Comparison of ENCODE assay signal across 11 cellular contexts in genomic region chr7:2614646-2615330, GRCh38. TPM values are rescaled to one million over a fixed set of nuclear protein-coding genes. Genes with fewer than 3 reads are reported as not detected.
DNase-seq lines count a peak whose midpoint lies in the region; ATAC-seq, FAIRE-seq and TF ChIP-seq lines count a peak whose summit lies in the region.
"Had no signal": no experiment of that assay in that cellular context is flagged by ENCODE, and none has a peak within 500 bp of the region (broad histone marks: within the 10 kb centered on the region; RNA-seq: fewer than 3 reads in every experiment).

No MANE protein-coding gene starts in this region.

- H3K36me3 ChIP-seq in endothelial cell of umbilical vein (ENCODE audit: control insufficient read depth in 2 of 2, extremely low read depth in 1 of 2, insufficient read depth in 2 of 2, low read length in 2 of 2) = no peaks in the 10 kb centered on the region
- H3K36me3 ChIP-seq in rectal smooth muscle tissue (ENCODE audit: control insufficient read depth, insufficient read depth, low read length) = no peaks in the 10 kb centered on the region
- no peaks in the 10 kb centered on the region for H3K36me3 ChIP-seq in A673 (ENCODE audit: insufficient read depth, low read length, poor library complexity, severe bottlenecking)

- no peak for TF ChIP-seq POLR2A in endothelial cell of umbilical vein (IDR thresholded peaks at IDR 0.05; ENCODE audit: low read depth, low read length)

- H3K79me2 ChIP-seq in endothelial cell of umbilical vein (ENCODE audit: control insufficient read depth, insufficient read depth, low read length) = no peaks in the 10 kb centered on the region

- POLR2A ChIA-PET in endothelial cell of umbilical vein (lab: Charles Lee) (interaction anchor here (0.6 kb wide), 1 partner anchor 34 kb away, joined by 3 read pairs; no protein-coding TSS in a partner anchor), A673 (lab: Charles Lee; ENCODE audit: low non-redundant PET) (no interaction called here)

- no peaks in the 10 kb centered on the region for H3K9me1 ChIP-seq in endothelial cell of umbilical vein (replicated peaks; ENCODE audit: control insufficient read depth, extremely low read depth, insufficient read depth, low read length)

- DNase-seq in DMS79 (lab: John Stamatoyannopoulos, UW) (peak; percentile 76), NCI-H2107 treated with DMSO at 0.1 percent for 48 hours (lab: John Stamatoyannopoulos, UW; ENCODE audit: unreplicated experiment) (peak; percentile 84), endothelial cell of umbilical vein (ENCODE audit: low read depth, low spot score) (no peak), GM19238 (ENCODE audit: insufficient read length, low spot score) (no peak), A673 (ENCODE audit: low spot score) (no peak)
- no peak for DNase-seq in activated CD8-positive, alpha-beta memory T cell treated with anti-CD3 and anti-CD28 coated beads for 24 hours
- DNase-seq: activated gamma-delta T cell treated with Interleukin-2 at 50 U/mL for 16 hours, dermis blood vessel endothelial cell had no signal

- CTCF ChIA-PET in endothelial cell of umbilical vein (lab: Charles Lee) (interaction anchor here (1.5 kb wide), 2 partner anchors 9 to 66 kb away, joined by 4 to 5 read pairs; no protein-coding TSS in a partner anchor), A673 (lab: Charles Lee) (interaction anchor here (0.9 kb wide), 1 partner anchor 59 kb away, joined by 4 read pairs; the partner anchor contains the start of gene BRAT1)

- H3K4me3 ChIP-seq in endothelial cell of umbilical vein (replicated peaks in 1 of 3; ENCODE audit: insufficient read depth in 1 of 3, low read depth in 1 of 3, low read length in 3 of 3) (no peak overlapping the region), rectal smooth muscle tissue (ENCODE audit: low read length) (peak overlapping the region; percentile 12), A673 (ENCODE audit: low read depth, low read length, poor library complexity, severe bottlenecking) (no peak overlapping the region)

- no peak overlapping the region for H2AFZ ChIP-seq in endothelial cell of umbilical vein (ENCODE audit: low read depth, low read length)

- H3K4me1 ChIP-seq in endothelial cell of umbilical vein (ENCODE audit: control insufficient read depth, extremely low read depth, insufficient read depth, low read length) = no peaks in the 10 kb centered on the region
- no peaks in the 10 kb centered on the region for H3K4me1 ChIP-seq in rectal smooth muscle tissue (ENCODE audit: control insufficient read depth, insufficient read depth, low read length)
- peaks cover 32% of the 10 kb centered on the region for H3K4me1 ChIP-seq in A673 (ENCODE audit: insufficient read depth, low read length, poor library complexity, severe bottlenecking)

- H3K4me2 ChIP-seq in endothelial cell of umbilical vein (ENCODE audit: insufficient read depth, low read length) = no peak overlapping the region
- H3K4me2 ChIP-seq: SK-N-SH had no signal

- no peak overlapping the region for H3K27ac ChIP-seq in endothelial cell of umbilical vein (ENCODE audit: insufficient read depth, low read depth, low read length)
- no peak overlapping the region for H3K27ac ChIP-seq in rectal smooth muscle tissue (ENCODE audit: low read depth, low read length)
- no peak overlapping the region for H3K27ac ChIP-seq in A673 (ENCODE audit: low read depth, low read length, poor library complexity, severe bottlenecking)

- H3K27me3 ChIP-seq in endothelial cell of umbilical vein (ENCODE audit: control insufficient read depth in 2 of 2, insufficient read depth in 2 of 2, low read length in 2 of 2) = no peaks in the 10 kb centered on the region
- H3K27me3 ChIP-seq in rectal smooth muscle tissue (ENCODE audit: control insufficient read depth, insufficient read depth, low read length) = peaks cover 2% of the 10 kb centered on the region
- H3K27me3 ChIP-seq in A673 (replicated peaks; ENCODE audit: insufficient read depth, low read depth, low read length, poor library complexity) = no peaks in the 10 kb centered on the region

- dilution Hi-C loops in endothelial cell of umbilical vein (cut with MboI; ENCODE audit: extremely low pct_ligation_motif_present, low sequenced_read_pairs) = no loop called here

- H3K9ac ChIP-seq in endothelial cell of umbilical vein (replicated peaks; ENCODE audit: extremely low read depth, insufficient read depth, low read length) = no peak overlapping the region
- H3K9ac ChIP-seq in rectal smooth muscle tissue (ENCODE audit: low read length) = no peak overlapping the region
- H3K9ac ChIP-seq: SK-N-SH had no signal

- BruUV-seq in endothelial cell of umbilical vein (replicated peaks; lab: Mats Ljungman, UMichigan) = no TSS peak
- no TSS peak for BruUV-seq in A673 (replicated peaks; lab: Mats Ljungman, UMichigan)

- FAIRE-seq in endothelial cell of umbilical vein (lab: Jason Lieb, UNC) = peak; percentile 67

- intact Hi-C loops in endothelial cell of umbilical vein (cut with micrococcal nuclease) (no loop called here), A673 (cut with micrococcal nuclease; ENCODE audit: unreplicated experiment) (no loop called here)

- H4K20me1 ChIP-seq in endothelial cell of umbilical vein (replicated peaks; ENCODE audit: control insufficient read depth, extremely low read depth, insufficient read depth, low read length) = no peaks in the 10 kb centered on the region

- TF ChIP-seq CTCF in endothelial cell of umbilical vein (IDR thresholded peaks at IDR 0.05; ENCODE audit: extremely low read depth in 1 of 2, insufficient read depth in 1 of 2, low read depth in 1 of 2, low read length in 2 of 2) (no peak), A673 (conservative IDR thresholded peaks at IDR 0.05; ENCODE audit: low read depth, low read length) (no peak)

- H3K9me3 ChIP-seq in endothelial cell of umbilical vein (replicated peaks; ENCODE audit: control insufficient read depth, insufficient read depth, low read length) (no peaks in the 10 kb centered on the region), A673 (ENCODE audit: low read depth, low read length, poor library complexity, severe bottlenecking) (no peaks in the 10 kb centered on the region)
- H3K9me3 ChIP-seq: SK-N-SH had no signal

- no peak for ATAC-seq in HG03521 (IDR thresholded peaks at IDR 0.05; ENCODE audit: unreplicated experiment)

TF ChIP-seq in endothelial cell of umbilical vein, 7 proteins besides CTCF, POLR2A, EP300 and RAD21:
- no peak for TF ChIP-seq JUN (IDR thresholded peaks at IDR 0.05; ENCODE audit: borderline replicate concordance, insufficient read depth, insufficient read length, low read depth)
- TF ChIP-seq GATA2 (IDR thresholded peaks at IDR 0.05; ENCODE audit: insufficient read depth, insufficient read length, low read depth, low read length) = no peak
- TF ChIP-seq MYC (IDR thresholded peaks at IDR 0.05; ENCODE audit: low read depth, low read length) = no peak
- no peak for TF ChIP-seq FOS (IDR thresholded peaks at IDR 0.05; ENCODE audit: borderline replicate concordance, insufficient read depth, low read length)
- no peak for TF ChIP-seq EZH2 (IDR thresholded peaks at IDR 0.05; ENCODE audit: borderline replicate concordance, low read depth, low read length, severe bottlenecking)
TF ChIP-seq in endothelial cell of umbilical vein: peak in this region for 0.

RNA-seq across cellular contexts. Expression of gene TTYH3, which starts 17.0 kb away (rescaled TPM):
- total RNA-seq in endothelial cell of umbilical vein = 277 and 280 TPM in 2 replicates
- polyA plus RNA-seq in endothelial cell of umbilical vein = 143 and 192 TPM in 2 replicates
- polyA plus RNA-seq in endothelial cell of umbilical vein (2011; cell fraction: cytosol; rRNA removed) = 79.9 and 112 TPM in 2 replicates
- polyA plus RNA-seq in endothelial cell of umbilical vein (2011; cell fraction: nucleus; rRNA removed) = 107 and 132 TPM in 2 replicates
- 116 and 150 TPM in 2 replicates for polyA plus RNA-seq in endothelial cell of umbilical vein (2012)
- polyA minus RNA-seq in endothelial cell of umbilical vein = 107 and 122 TPM in 2 replicates
- 4.9 TPM for polyA minus RNA-seq in endothelial cell of umbilical vein (2011; cell fraction: cytosol; rRNA and poly(A)+ RNA removed)
- 45.1 and 83.7 TPM in 2 replicates for polyA minus RNA-seq in endothelial cell of umbilical vein (2011; cell fraction: nucleus; rRNA and poly(A)+ RNA removed)
- total RNA-seq in A673 (2021) = 248 and 256 TPM in 2 replicates

RNA-seq across cellular contexts. Expression of gene IQCE, which starts 56.0 kb away (rescaled TPM):
- total RNA-seq in endothelial cell of umbilical vein = 11.3 and 14.5 TPM in 2 replicates
- 4.8 and 4.9 TPM in 2 replicates for polyA plus RNA-seq in endothelial cell of umbilical vein
- polyA plus RNA-seq in endothelial cell of umbilical vein (2011; cell fraction: cytosol; rRNA removed) = 5.5 and 5.8 TPM in 2 replicates
- polyA plus RNA-seq in endothelial cell of umbilical vein (2011; cell fraction: nucleus; rRNA removed) = 18.5 and 18.6 TPM in 2 replicates
- polyA plus RNA-seq in endothelial cell of umbilical vein (2012) = 6.0 and 9.1 TPM in 2 replicates
- 9.3 and 13.5 TPM in 2 replicates for polyA minus RNA-seq in endothelial cell of umbilical vein
- 10.9 TPM for polyA minus RNA-seq in endothelial cell of umbilical vein (2011; cell fraction: cytosol; rRNA and poly(A)+ RNA removed)
- polyA minus RNA-seq in endothelial cell of umbilical vein (2011; cell fraction: nucleus; rRNA and poly(A)+ RNA removed) = 7.7 and 8.8 TPM in 2 replicates
- total RNA-seq in A673 (2021) = 35.4 and 42.8 TPM in 2 replicates

RNA-seq across cellular contexts. Expression of gene BRAT1, which starts 59.5 kb away (rescaled TPM):
- 31.6 and 32.2 TPM in 2 replicates for total RNA-seq in endothelial cell of umbilical vein
- polyA plus RNA-seq in endothelial cell of umbilical vein = 31.1 and 40.3 TPM in 2 replicates
- 17.5 and 24.9 TPM in 2 replicates for polyA plus RNA-seq in endothelial cell of umbilical vein (2011; cell fraction: cytosol; rRNA removed)
- polyA plus RNA-seq in endothelial cell of umbilical vein (2011; cell fraction: nucleus; rRNA removed) = 64.9 and 75.7 TPM in 2 replicates
- polyA plus RNA-seq in endothelial cell of umbilical vein (2012) = 22.1 and 23.0 TPM in 2 replicates
- polyA minus RNA-seq in endothelial cell of umbilical vein = 13.8 and 14.1 TPM in 2 replicates
- polyA minus RNA-seq in endothelial cell of umbilical vein (2011; cell fraction: cytosol; rRNA and poly(A)+ RNA removed) = 29.8 TPM
- polyA minus RNA-seq in endothelial cell of umbilical vein (2011; cell fraction: nucleus; rRNA and poly(A)+ RNA removed) = 10.8 and 13.0 TPM in 2 replicates
- total RNA-seq in A673 (2021) = 47.9 and 48.8 TPM in 2 replicates

Comparison
In these comparisons a context has a peak if more than half of its experiments do, and no peak if none do; other contexts are left out.
1. DNase-seq: peak in DMS79 (single experiment) and NCI-H2107 treated with DMSO at 0.1 percent for 48 hours (single experiment); none in endothelial cell of umbilical vein (single experiment), GM19238 (single experiment), activated CD8-positive, alpha-beta memory T cell treated with anti-CD3 and anti-CD28 coated beads for 24 hours (single experiment) and A673 (single experiment).